In the genomic region with DNA sequence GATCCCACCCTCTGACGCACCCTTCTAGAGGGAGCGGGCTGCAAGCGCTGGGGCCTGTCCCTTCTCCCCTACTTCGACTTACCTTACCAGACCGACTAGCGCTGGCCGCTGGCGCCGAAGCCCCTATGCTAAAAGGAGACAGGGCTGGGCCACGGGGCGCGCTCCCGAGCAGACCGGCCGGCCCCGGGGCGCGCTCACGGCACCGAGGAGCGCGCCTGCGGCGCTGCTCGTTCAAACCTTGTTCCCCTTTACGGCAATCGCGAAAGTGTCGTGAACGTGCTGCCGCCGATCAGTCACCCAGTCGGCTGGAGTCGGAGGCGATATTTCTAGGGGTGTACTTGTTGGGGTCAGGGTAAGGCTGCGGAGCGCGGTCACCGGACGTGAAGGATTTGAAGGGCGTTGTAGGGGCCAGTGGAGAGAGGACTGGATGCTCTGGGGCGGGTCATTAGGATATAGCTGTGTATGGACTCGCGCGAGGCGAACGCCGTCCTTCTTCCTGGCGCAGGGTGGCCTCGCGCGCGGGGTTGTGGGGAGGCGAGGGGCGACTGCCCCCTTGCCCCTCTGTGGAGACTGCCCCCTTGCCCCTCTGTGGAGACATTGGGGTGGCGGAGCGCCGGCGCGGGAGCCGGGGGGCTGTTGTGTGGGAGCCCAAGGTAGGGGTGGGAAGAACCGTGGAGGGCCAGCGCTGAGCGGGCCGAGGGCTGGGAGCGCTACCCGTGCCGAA, we compare ENCODE assay signal across 1 cellular context.
TF ChIP-seq lines count a peak whose summit lies in the region.

A gene (plus strand): TSS at position 268 of the 724 bp plus-strand sequence. CDS start 7,492 bp downstream, outside the sequence.
A gene (minus strand): TSS at position 138 of the 724 bp plus-strand sequence. CDS start 8,539 bp downstream, outside the sequence.

TF ChIP-seq in K562, 482 proteins besides CTCF, POLR2A, EP300 and RAD21 (continued from another document and continues in another):
- TF ChIP-seq, protein P1, sequence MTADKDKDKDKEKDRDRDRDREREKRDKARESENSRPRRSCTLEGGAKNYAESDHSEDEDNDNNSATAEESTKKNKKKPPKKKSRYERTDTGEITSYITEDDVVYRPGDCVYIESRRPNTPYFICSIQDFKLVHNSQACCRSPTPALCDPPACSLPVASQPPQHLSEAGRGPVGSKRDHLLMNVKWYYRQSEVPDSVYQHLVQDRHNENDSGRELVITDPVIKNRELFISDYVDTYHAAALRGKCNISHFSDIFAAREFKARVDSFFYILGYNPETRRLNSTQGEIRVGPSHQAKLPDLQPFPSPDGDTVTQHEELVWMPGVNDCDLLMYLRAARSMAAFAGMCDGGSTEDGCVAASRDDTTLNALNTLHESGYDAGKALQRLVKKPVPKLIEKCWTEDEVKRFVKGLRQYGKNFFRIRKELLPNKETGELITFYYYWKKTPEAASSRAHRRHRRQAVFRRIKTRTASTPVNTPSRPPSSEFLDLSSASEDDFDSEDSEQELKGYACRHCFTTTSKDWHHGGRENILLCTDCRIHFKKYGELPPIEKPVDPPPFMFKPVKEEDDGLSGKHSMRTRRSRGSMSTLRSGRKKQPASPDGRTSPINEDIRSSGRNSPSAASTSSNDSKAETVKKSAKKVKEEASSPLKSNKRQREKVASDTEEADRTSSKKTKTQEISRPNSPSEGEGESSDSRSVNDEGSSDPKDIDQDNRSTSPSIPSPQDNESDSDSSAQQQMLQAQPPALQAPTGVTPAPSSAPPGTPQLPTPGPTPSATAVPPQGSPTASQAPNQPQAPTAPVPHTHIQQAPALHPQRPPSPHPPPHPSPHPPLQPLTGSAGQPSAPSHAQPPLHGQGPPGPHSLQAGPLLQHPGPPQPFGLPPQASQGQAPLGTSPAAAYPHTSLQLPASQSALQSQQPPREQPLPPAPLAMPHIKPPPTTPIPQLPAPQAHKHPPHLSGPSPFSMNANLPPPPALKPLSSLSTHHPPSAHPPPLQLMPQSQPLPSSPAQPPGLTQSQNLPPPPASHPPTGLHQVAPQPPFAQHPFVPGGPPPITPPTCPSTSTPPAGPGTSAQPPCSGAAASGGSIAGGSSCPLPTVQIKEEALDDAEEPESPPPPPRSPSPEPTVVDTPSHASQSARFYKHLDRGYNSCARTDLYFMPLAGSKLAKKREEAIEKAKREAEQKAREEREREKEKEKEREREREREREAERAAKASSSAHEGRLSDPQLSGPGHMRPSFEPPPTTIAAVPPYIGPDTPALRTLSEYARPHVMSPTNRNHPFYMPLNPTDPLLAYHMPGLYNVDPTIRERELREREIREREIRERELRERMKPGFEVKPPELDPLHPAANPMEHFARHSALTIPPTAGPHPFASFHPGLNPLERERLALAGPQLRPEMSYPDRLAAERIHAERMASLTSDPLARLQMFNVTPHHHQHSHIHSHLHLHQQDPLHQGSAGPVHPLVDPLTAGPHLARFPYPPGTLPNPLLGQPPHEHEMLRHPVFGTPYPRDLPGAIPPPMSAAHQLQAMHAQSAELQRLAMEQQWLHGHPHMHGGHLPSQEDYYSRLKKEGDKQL (CRISPR knock-in tag; IDR thresholded peaks at IDR 0.05; ENCODE audit: borderline replicate concordance): no peak
- TF ChIP-seq RB1 (IDR thresholded peaks at IDR 0.05; ENCODE audit: low read depth) (peak; percentile 81), KDM1A (IDR thresholded peaks at IDR 0.05) (no peak), ZNF134 (CRISPR knock-in tag; conservative IDR thresholded peaks at IDR 0.05) (no peak), SAP30 (IDR thresholded peaks at IDR 0.05; ENCODE audit: borderline replicate concordance, insufficient read depth, low read depth, low read length, poor library complexity, severe bottlenecking) (peak; percentile 71), FOXJ3 (CRISPR knock-in tag; IDR thresholded peaks at IDR 0.05) (no peak), ZNF780A (CRISPR knock-in tag; IDR thresholded peaks at IDR 0.05) (no peak), SRF (CRISPR knock-in tag; IDR thresholded peaks at IDR 0.05) (peak in 1 of 2 experiments; percentile 59; a peak in 1 of 4 replicates), NCOR1 (IDR thresholded peaks at IDR 0.05) (no peak), THRAP3 (IDR thresholded peaks at IDR 0.05; ENCODE audit: borderline replicate concordance) (no peak), SIN3A (IDR thresholded peaks at IDR 0.05; ENCODE audit: borderline replicate concordance in 2 of 2, control insufficient read depth in 1 of 2, low read depth in 2 of 2, low read length in 2 of 2) (peak; percentile 55 to 56; a peak in 2 of 4 replicates), ZNF174 (CRISPR knock-in tag; IDR thresholded peaks at IDR 0.05) (no peak), ZNF347 (CRISPR knock-in tag; IDR thresholded peaks at IDR 0.05; ENCODE audit: low read depth) (no peak), TCF7 (IDR thresholded peaks at IDR 0.05; ENCODE audit: borderline replicate concordance) (peak; percentile 38; the same call in 1 of the 2 replicates), ZNF23 (CRISPR knock-in tag; IDR thresholded peaks at IDR 0.05) (no peak), ZNF239 (CRISPR knock-in tag; IDR thresholded peaks at IDR 0.05) (no peak), NR2C1 (IDR thresholded peaks at IDR 0.05) (no peak), NR2C1 (tag; IDR thresholded peaks at IDR 0.05) (peak; percentile 24; the same call in 1 of the 2 replicates), ZNF184 (CRISPR knock-in tag; IDR thresholded peaks at IDR 0.05) (no peak), DIDO1 (tag; IDR thresholded peaks at IDR 0.05; ENCODE audit: low read depth) (0 out of 2 replicates have a peak, but pooled peaks have one; percentile 31)
- TF ChIP-seq, protein P2, sequence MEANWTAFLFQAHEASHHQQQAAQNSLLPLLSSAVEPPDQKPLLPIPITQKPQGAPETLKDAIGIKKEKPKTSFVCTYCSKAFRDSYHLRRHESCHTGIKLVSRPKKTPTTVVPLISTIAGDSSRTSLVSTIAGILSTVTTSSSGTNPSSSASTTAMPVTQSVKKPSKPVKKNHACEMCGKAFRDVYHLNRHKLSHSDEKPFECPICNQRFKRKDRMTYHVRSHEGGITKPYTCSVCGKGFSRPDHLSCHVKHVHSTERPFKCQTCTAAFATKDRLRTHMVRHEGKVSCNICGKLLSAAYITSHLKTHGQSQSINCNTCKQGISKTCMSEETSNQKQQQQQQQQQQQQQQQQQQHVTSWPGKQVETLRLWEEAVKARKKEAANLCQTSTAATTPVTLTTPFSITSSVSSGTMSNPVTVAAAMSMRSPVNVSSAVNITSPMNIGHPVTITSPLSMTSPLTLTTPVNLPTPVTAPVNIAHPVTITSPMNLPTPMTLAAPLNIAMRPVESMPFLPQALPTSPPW (CRISPR knock-in tag; IDR thresholded peaks at IDR 0.05): peak; percentile 36
- TF ChIP-seq, protein P3, sequence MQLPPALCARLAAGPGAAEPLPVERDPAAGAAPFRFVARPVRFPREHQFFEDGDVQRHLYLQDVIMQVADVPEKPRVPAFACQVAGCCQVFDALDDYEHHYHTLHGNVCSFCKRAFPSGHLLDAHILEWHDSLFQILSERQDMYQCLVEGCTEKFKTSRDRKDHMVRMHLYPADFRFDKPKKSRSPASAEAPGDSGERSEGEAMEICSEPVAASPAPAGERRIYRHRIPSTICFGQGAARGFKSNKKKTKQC (CRISPR knock-in tag; IDR thresholded peaks at IDR 0.05): no peak
- TF ChIP-seq, protein P4, sequence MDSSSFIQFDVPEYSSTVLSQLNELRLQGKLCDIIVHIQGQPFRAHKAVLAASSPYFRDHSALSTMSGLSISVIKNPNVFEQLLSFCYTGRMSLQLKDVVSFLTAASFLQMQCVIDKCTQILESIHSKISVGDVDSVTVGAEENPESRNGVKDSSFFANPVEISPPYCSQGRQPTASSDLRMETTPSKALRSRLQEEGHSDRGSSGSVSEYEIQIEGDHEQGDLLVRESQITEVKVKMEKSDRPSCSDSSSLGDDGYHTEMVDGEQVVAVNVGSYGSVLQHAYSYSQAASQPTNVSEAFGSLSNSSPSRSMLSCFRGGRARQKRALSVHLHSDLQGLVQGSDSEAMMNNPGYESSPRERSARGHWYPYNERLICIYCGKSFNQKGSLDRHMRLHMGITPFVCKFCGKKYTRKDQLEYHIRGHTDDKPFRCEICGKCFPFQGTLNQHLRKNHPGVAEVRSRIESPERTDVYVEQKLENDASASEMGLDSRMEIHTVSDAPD (CRISPR knock-in tag; IDR thresholded peaks at IDR 0.05): no peak
- TF ChIP-seq, protein P5, sequence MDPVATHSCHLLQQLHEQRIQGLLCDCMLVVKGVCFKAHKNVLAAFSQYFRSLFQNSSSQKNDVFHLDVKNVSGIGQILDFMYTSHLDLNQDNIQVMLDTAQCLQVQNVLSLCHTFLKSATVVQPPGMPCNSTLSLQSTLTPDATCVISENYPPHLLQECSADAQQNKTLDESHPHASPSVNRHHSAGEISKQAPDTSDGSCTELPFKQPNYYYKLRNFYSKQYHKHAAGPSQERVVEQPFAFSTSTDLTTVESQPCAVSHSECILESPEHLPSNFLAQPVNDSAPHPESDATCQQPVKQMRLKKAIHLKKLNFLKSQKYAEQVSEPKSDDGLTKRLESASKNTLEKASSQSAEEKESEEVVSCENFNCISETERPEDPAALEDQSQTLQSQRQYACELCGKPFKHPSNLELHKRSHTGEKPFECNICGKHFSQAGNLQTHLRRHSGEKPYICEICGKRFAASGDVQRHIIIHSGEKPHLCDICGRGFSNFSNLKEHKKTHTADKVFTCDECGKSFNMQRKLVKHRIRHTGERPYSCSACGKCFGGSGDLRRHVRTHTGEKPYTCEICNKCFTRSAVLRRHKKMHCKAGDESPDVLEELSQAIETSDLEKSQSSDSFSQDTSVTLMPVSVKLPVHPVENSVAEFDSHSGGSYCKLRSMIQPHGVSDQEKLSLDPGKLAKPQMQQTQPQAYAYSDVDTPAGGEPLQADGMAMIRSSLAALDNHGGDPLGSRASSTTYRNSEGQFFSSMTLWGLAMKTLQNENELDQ (CRISPR knock-in tag; IDR thresholded peaks at IDR 0.05; ENCODE audit: borderline replicate concordance): no peak
- TF ChIP-seq, protein P6, sequence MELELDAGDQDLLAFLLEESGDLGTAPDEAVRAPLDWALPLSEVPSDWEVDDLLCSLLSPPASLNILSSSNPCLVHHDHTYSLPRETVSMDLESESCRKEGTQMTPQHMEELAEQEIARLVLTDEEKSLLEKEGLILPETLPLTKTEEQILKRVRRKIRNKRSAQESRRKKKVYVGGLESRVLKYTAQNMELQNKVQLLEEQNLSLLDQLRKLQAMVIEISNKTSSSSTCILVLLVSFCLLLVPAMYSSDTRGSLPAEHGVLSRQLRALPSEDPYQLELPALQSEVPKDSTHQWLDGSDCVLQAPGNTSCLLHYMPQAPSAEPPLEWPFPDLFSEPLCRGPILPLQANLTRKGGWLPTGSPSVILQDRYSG (tag; conservative IDR thresholded peaks at IDR 0.05; ENCODE audit: low read depth): no peak
- TF ChIP-seq, protein P7, sequence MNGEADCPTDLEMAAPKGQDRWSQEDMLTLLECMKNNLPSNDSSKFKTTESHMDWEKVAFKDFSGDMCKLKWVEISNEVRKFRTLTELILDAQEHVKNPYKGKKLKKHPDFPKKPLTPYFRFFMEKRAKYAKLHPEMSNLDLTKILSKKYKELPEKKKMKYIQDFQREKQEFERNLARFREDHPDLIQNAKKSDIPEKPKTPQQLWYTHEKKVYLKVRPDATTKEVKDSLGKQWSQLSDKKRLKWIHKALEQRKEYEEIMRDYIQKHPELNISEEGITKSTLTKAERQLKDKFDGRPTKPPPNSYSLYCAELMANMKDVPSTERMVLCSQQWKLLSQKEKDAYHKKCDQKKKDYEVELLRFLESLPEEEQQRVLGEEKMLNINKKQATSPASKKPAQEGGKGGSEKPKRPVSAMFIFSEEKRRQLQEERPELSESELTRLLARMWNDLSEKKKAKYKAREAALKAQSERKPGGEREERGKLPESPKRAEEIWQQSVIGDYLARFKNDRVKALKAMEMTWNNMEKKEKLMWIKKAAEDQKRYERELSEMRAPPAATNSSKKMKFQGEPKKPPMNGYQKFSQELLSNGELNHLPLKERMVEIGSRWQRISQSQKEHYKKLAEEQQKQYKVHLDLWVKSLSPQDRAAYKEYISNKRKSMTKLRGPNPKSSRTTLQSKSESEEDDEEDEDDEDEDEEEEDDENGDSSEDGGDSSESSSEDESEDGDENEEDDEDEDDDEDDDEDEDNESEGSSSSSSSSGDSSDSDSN (IDR thresholded peaks at IDR 0.05; ENCODE audit: borderline replicate concordance in 1 of 2, low read depth in 2 of 2, low read length in 2 of 2): peak in 1 of 2 experiments; percentile 43; a peak in 1 of 4 replicates
- TF ChIP-seq, protein P8, sequence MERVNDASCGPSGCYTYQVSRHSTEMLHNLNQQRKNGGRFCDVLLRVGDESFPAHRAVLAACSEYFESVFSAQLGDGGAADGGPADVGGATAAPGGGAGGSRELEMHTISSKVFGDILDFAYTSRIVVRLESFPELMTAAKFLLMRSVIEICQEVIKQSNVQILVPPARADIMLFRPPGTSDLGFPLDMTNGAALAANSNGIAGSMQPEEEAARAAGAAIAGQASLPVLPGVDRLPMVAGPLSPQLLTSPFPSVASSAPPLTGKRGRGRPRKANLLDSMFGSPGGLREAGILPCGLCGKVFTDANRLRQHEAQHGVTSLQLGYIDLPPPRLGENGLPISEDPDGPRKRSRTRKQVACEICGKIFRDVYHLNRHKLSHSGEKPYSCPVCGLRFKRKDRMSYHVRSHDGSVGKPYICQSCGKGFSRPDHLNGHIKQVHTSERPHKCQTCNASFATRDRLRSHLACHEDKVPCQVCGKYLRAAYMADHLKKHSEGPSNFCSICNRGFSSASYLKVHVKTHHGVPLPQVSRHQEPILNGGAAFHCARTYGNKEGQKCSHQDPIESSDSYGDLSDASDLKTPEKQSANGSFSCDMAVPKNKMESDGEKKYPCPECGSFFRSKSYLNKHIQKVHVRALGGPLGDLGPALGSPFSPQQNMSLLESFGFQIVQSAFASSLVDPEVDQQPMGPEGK (CRISPR knock-in tag; IDR thresholded peaks at IDR 0.05; ENCODE audit: borderline replicate concordance): no peak
- TF ChIP-seq, protein P9, sequence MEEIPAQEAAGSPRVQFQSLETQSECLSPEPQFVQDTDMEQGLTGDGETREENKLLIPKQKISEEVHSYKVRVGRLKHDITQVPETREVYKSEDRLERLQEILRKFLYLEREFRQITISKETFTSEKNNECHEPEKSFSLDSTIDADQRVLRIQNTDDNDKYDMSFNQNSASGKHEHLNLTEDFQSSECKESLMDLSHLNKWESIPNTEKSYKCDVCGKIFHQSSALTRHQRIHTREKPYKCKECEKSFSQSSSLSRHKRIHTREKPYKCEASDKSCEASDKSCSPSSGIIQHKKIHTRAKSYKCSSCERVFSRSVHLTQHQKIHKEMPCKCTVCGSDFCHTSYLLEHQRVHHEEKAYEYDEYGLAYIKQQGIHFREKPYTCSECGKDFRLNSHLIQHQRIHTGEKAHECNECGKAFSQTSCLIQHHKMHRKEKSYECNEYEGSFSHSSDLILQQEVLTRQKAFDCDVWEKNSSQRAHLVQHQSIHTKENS (CRISPR knock-in tag; IDR thresholded peaks at IDR 0.05): no peak
- TF ChIP-seq, protein P10, sequence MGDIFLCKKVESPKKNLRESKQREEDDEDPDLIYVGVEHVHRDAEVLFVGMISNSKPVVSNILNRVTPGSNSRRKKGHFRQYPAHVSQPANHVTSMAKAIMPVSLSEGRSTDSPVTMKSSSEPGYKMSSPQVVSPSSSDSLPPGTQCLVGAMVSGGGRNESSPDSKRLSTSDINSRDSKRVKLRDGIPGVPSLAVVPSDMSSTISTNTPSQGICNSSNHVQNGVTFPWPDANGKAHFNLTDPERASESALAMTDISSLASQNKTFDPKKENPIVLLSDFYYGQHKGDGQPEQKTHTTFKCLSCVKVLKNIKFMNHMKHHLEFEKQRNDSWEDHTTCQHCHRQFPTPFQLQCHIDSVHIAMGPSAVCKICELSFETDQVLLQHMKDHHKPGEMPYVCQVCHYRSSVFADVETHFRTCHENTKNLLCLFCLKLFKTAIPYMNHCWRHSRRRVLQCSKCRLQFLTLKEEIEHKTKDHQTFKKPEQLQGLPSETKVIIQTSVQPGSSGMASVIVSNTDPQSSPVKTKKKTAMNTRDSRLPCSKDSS (IDR thresholded peaks at IDR 0.05; ENCODE audit: low read depth, partially characterized antibody): no peak
